8 cellular contexts compared by ENCODE assay signal in the genomic region with DNA sequence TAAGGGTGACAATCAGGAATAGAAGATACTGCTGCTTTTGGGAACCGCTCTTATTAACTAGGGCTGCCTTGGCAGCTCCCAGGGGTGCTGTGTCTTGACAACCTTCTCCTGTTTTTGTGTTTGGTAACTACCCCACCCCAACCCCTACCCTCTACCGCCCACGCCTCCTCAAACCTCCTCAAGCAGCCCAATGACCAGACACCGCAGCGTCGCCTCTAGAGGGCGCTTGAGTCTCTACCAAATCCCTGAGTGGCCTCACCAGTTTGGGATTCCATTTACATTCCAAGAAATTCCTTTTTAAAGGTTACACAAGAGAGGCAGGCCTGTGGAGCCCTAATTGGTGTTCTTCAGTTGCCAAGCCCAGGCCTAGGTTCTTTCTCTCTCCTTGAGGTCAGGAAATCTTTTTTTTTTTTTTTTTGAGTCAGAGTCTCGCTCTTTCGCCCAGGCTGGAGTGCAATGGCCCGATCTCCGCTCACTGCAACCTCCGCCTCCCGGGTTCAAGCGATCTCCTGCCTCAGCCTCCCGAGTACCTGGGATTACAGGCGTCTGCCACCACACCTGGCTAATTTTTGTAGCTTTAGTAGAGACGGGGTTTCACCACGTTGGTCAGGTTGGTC.
DNase-seq lines count a peak whose midpoint lies in the region; ATAC-seq, FAIRE-seq and TF ChIP-seq lines count a peak whose summit lies in the region.

No MANE protein-coding gene starts in this region.

- no peaks in the 10 kb centered on the region for H3K9me3 ChIP-seq in breast epithelium
- no peaks in the 10 kb centered on the region for H3K9me3 ChIP-seq in kidney (ENCODE audit: control insufficient read depth in 1 of 2, low read length in 2 of 2)

- ATAC-seq in GM18511 (IDR thresholded peaks at IDR 0.05; ENCODE audit: unreplicated experiment): no peak
- no peak for ATAC-seq in HG02870 (IDR thresholded peaks at IDR 0.05; ENCODE audit: unreplicated experiment)

- intact Hi-C loops in breast epithelium (cut with DNase I; ENCODE audit: low total_unique reads) (no loop called here), kidney (cut with DNase I) (no loop called here)

- peak overlapping the region in 1 of 2 donors; percentile 42 for H3K9ac ChIP-seq in kidney (ENCODE audit: low read length in 2 of 2)

- H3K4me1 ChIP-seq in breast epithelium: no peaks in the 10 kb centered on the region
- peaks cover 8 to 12% of the 10 kb centered on the region in 2 donors for H3K4me1 ChIP-seq in kidney (ENCODE audit: control insufficient read depth in 1 of 2, insufficient read depth in 1 of 2, low read depth in 1 of 2, low read length in 2 of 2)

- H3K27ac ChIP-seq in breast epithelium (peak overlapping the region; percentile 69 to 82), kidney (ENCODE audit: low read depth in 2 of 2, low read length in 2 of 2) (peak overlapping the region; percentile 90 to 94)

- no peak for TF ChIP-seq POLR2A in breast epithelium (IDR thresholded peaks at IDR 0.05)

- no peak for FAIRE-seq in kidney (lab: Jason Lieb, UNC)

- TF ChIP-seq CTCF in breast epithelium (IDR thresholded peaks at IDR 0.05) (peak in 2 of 3 donors; percentile 57 to 69), kidney (IDR thresholded peaks at IDR 0.05; ENCODE audit: borderline replicate concordance, extremely low read depth, insufficient read depth) (peak; percentile 75)

- peak; percentile 63 for DNase-seq in COLO829 (ENCODE audit: low spot score)
- DNase-seq in H4 (ENCODE audit: low spot score): peak; percentile 86
- peak; percentile 62 for DNase-seq in RKO (ENCODE audit: low spot score)
- DNase-seq in breast epithelium (ENCODE audit: low spot score in 2 of 2): peak; percentile 71 to 73
- peak; percentile 86 for DNase-seq in kidney
- peak; percentile 10 to 18 for DNase-seq in stimulated activated CD4-positive, alpha-beta T cell treated with anti-CD3 and anti-CD28 coated beads, Interleukin-2, amount 100 ng/mL, for 48 hours

- no peaks in the 10 kb centered on the region for H3K36me3 ChIP-seq in breast epithelium
- no peaks in the 10 kb centered on the region for H3K36me3 ChIP-seq in kidney (ENCODE audit: control insufficient read depth in 1 of 2, insufficient read depth in 2 of 2, low read length in 2 of 2)

- H3K4me3 ChIP-seq in breast epithelium (no peak overlapping the region), kidney (ENCODE audit: low read length in 2 of 2) (no peak overlapping the region)

- H3K27me3 ChIP-seq in breast epithelium: no peaks in the 10 kb centered on the region

Comparison
In these comparisons a context has a peak if more than half of its experiments do, and no peak if none do; other contexts are left out.
1. DNase-seq: peak in every context shown above with its lines; median percentile 86 in H4; 86 in kidney; 72 in breast epithelium; 63 in COLO829; 62 in RKO; 14 in stimulated activated CD4-positive, alpha-beta T cell treated with anti-CD3 and anti-CD28 coated beads, Interleukin-2, amount 100 ng/mL, for 48 hours.